10 cellular contexts compared by ENCODE assay signal in the genomic region with DNA sequence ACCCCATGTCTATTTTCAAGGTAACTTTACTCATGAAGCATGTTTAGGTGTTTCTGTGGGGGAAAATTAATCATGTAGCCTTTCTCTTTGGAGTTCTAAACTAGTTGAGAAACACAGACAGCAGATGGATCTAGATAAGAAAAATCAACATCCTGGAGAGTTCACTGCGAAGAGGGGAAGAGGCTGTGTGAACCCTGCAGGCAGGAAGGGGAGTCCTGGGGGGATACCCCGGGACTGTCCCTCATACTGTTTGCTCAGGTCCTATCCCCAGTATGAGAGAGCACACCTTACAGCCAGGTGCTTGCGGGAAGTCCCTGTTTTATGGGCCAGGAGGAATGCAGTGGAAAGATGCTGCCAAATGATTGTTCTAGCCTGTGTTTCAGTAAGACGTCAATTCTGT. TPM values are rescaled to one million over a fixed set of nuclear protein-coding genes. Genes with fewer than 3 reads are reported as not detected.
A peak's percentile ranks its signal among the peaks of the same experiment; 100 is the strongest.
DNase-seq lines count a peak whose midpoint lies in the region; ATAC-seq and TF ChIP-seq lines count a peak whose summit lies in the region.
"Had no signal": no experiment of that assay in that cellular context is flagged by ENCODE, and none has a peak within 500 bp of the region (broad histone marks: within the 10 kb centered on the region; RNA-seq: fewer than 3 reads in every experiment).

No MANE protein-coding gene starts in this region.

- TF ChIP-seq CTCF in brain microvascular endothelial cell (IDR thresholded peaks at IDR 0.05; ENCODE audit: low read depth, low read length, missing control alignments) (no peak), ascending aorta (IDR thresholded peaks at IDR 0.05) (no peak), WERI-Rb-1 (IDR thresholded peaks at IDR 0.05; ENCODE audit: low read depth, low read length) (no peak)

- no peaks in the 10 kb centered on the region for H3K27me3 Mint-ChIP-seq in activated T-cell treated with anti-CD3 and anti-CD28 coated beads, Interleukin-2, amount 50 U/mL, for 4 hours (ENCODE audit: low read depth)
- H3K27me3 Mint-ChIP-seq in stimulated activated memory B cell treated with anti-CD40 and anti-IgM and Interleukin-4, amounts not matched to agents 10 μg/mL and 1 μg/mL and 100 μg/mL, for 72 hours: no peaks in the 10 kb centered on the region

- H3K36me3 Mint-ChIP-seq in activated T-cell treated with anti-CD3 and anti-CD28 coated beads, Interleukin-2, amount 50 U/mL, for 4 hours (ENCODE audit: insufficient read depth): peaks cover 12% of the 10 kb centered on the region
- H3K36me3 Mint-ChIP-seq in stimulated activated memory B cell treated with anti-CD40 and anti-IgM and Interleukin-4, amounts not matched to agents 10 μg/mL and 1 μg/mL and 100 μg/mL, for 72 hours: peaks cover 20% of the 10 kb centered on the region

- no peak for DNase-seq in activated T-cell treated with anti-CD3 and anti-CD28 coated beads, Interleukin-2, amount 50 U/mL, for 4 hours
- DNase-seq in activated T-cell treated with anti-CD3 and anti-CD28 coated beads, Interleukin-2, amount 50 U/mL, for 1 hour: no peak
- DNase-seq in brain microvascular endothelial cell (peak; percentile 12), ascending aorta (ENCODE audit: low spot score in 2 of 2) (no peak), WERI-Rb-1 (no peak)
- DNase-seq: nucleus accumbens, T-helper 9 cell had no signal

- H3K4me1 ChIP-seq in ascending aorta: peaks cover 0 to 34% of the 10 kb centered on the region in 2 donors

- peak; percentile 71 to 86 for ATAC-seq in activated T-cell treated with anti-CD3 and anti-CD28 coated beads, Interleukin-2, amount 50 U/mL, for 4 hours
- ATAC-seq in HG03442 (IDR thresholded peaks at IDR 0.05; ENCODE audit: unreplicated experiment) (peak; percentile 61), GM21723 (IDR thresholded peaks at IDR 0.05; ENCODE audit: unreplicated experiment) (no peak)
- ATAC-seq in stimulated activated memory B cell treated with anti-CD40 and anti-IgM and Interleukin-4, amounts not matched to agents 10 μg/mL and 1 μg/mL and 100 μg/mL, for 72 hours: peak; percentile 90

- H3K27me3 ChIP-seq in brain microvascular endothelial cell (replicated peaks) (no peaks in the 10 kb centered on the region), ascending aorta (no peaks in the 10 kb centered on the region), WERI-Rb-1 (ENCODE audit: insufficient read depth, low read depth, severe bottlenecking) (no peaks in the 10 kb centered on the region)

- no peak overlapping the region for H3K4me3 Mint-ChIP-seq in activated T-cell treated with anti-CD3 and anti-CD28 coated beads, Interleukin-2, amount 50 U/mL, for 4 hours
- peak overlapping the region; percentile 1 for H3K4me3 Mint-ChIP-seq in stimulated activated memory B cell treated with anti-CD40 and anti-IgM and Interleukin-4, amounts not matched to agents 10 μg/mL and 1 μg/mL and 100 μg/mL, for 72 hours

- H3K27ac ChIP-seq in brain microvascular endothelial cell (peak overlapping the region; percentile 18), ascending aorta (no peak overlapping the region), WERI-Rb-1 (no peak overlapping the region)

- in situ Hi-C loops in brain microvascular endothelial cell (cut with HindIII; ENCODE audit: low pct_ligation_motif_present, low sequenced_read_pairs): no loop called here

- H3K36me3 ChIP-seq in brain microvascular endothelial cell (replicated peaks) (peaks cover 5% of the 10 kb centered on the region), ascending aorta (peaks cover 4 to 8% of the 10 kb centered on the region in 2 donors), WERI-Rb-1 (peaks cover 8% of the 10 kb centered on the region)

- H3K4me1 Mint-ChIP-seq in activated T-cell treated with anti-CD3 and anti-CD28 coated beads, Interleukin-2, amount 50 U/mL, for 4 hours (ENCODE audit: low read depth): peaks cover 86% of the 10 kb centered on the region
- H3K4me1 Mint-ChIP-seq in stimulated activated memory B cell treated with anti-CD40 and anti-IgM and Interleukin-4, amounts not matched to agents 10 μg/mL and 1 μg/mL and 100 μg/mL, for 72 hours: peaks cover 92% of the 10 kb centered on the region

- H3K4me3 ChIP-seq in brain microvascular endothelial cell (ENCODE audit: low read depth, low read length) (no peak overlapping the region), ascending aorta (no peak overlapping the region), WERI-Rb-1 (ENCODE audit: low read depth, low read length) (no peak overlapping the region)

- no peaks in the 10 kb centered on the region for H3K9me3 ChIP-seq in ascending aorta
- no peaks in the 10 kb centered on the region for H3K9me3 ChIP-seq in WERI-Rb-1 (ENCODE audit: severe bottlenecking)

- peak overlapping the region; percentile 31 for H3K27ac Mint-ChIP-seq in stimulated activated memory B cell treated with anti-CD40 and anti-IgM and Interleukin-4, amounts not matched to agents 10 μg/mL and 1 μg/mL and 100 μg/mL, for 72 hours

- H3K9me3 Mint-ChIP-seq in activated T-cell treated with anti-CD3 and anti-CD28 coated beads, Interleukin-2, amount 50 U/mL, for 4 hours: no peaks in the 10 kb centered on the region
- H3K9me3 Mint-ChIP-seq in stimulated activated memory B cell treated with anti-CD40 and anti-IgM and Interleukin-4, amounts not matched to agents 10 μg/mL and 1 μg/mL and 100 μg/mL, for 72 hours: no peaks in the 10 kb centered on the region

- intact Hi-C loops in ascending aorta (cut with DNase I): no loop called here

RNA-seq across cellular contexts. Expression of gene CHMP4B, which starts 32.7 kb away (rescaled TPM):
- 10 to 100 TPM; 71.1 to 80.0 (median 71.7) TPM for total RNA-seq in activated T-cell treated with anti-CD3 and anti-CD28 coated beads, Interleukin-2, amount 50 U/mL, for 4 hours
- total RNA-seq in ascending aorta: 42.8 TPM
